ENCODE assay signal across 10 cellular contexts in the genomic region with DNA sequence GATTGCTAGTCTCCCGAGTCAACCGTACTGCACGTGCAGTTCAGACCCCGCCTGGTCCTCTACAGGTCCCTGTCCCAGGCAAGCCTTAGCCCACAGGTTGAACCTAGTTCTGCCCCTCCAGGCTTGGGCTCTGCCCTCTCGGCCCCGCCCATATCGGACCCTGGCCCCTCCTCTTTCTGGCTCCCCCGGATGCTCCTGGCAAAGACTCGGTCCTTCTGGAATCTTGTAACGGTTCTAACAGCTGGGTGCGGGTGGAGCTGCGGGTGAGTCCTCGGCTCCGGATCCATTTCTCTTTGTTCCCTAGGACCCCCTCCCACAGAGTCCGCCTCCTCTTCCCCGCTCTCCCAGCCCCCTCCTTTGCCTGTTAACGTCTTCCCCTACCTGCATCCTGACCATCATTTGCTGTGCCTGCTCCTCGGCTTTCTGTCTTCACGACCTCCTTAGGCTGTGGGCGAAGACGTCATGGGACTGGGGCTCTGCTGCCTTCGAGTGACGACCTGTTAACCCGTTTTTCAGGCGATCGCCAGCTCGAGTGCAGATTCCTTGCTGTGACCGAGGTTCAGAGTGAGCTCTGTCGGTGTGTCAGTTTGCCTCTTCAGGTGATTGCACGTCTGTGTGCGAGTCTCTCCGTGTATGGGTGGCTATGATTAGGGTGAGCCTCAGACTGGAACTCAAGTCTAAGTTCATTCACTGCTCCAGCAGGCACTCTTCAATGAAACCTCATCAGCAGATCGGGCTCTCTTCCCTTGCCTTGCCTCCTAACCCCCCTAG. TPM values are rescaled to one million over a fixed set of nuclear protein-coding genes. Genes with fewer than 3 reads are reported as not detected.
A peak's percentile ranks its signal among the peaks of the same experiment; 100 is the strongest.
DNase-seq lines count a peak whose midpoint lies in the region; TF ChIP-seq lines count a peak whose summit lies in the region.
"Had no signal": no experiment of that assay in that cellular context is flagged by ENCODE, and none has a peak within 500 bp of the region (broad histone marks: within the 10 kb centered on the region; RNA-seq: fewer than 3 reads in every experiment).

TSS of gene DNHD1 (plus strand) at position 212 of the 771 bp plus-strand sequence. CDS start 936 bp downstream, outside the sequence.

- TF ChIP-seq POLR2A in stomach (IDR thresholded peaks at IDR 0.05) = no peak

- 57 to 68% (median 64%) methylated on average over 33 of the region's 33 CpGs for WGBS in adipose tissue, 3 donors
- 51 to 66% (median 63%) methylated on average over 32 to 33 of the region's 33 CpGs for whole genome bisulfite sequencing in stomach, 5 donors

- no peak for TF ChIP-seq EP300 in stomach (IDR thresholded peaks at IDR 0.05)

- intact Hi-C loops in stomach (cut with DNase I; ENCODE audit: low total_unique reads) = no loop called here

- no peaks in the 10 kb centered on the region for H3K27me3 ChIP-seq in HUES6 (ENCODE audit: control insufficient read depth, insufficient read depth, low read length)
- H3K27me3 ChIP-seq in stomach = no peaks in the 10 kb centered on the region
- H3K27me3 ChIP-seq: MG63 had no signal

- H3K4me3 ChIP-seq in HUES6 (ENCODE audit: low read depth, low read length) (peak within 1 kb of the TSS; percentile 27; the same call in 1 of the 2 replicates), stomach (peak within 1 kb of the TSS in 2 of 4 donors; percentile 26 to 30)
- H3K4me3 ChIP-seq: MG63, smooth muscle cell had no signal

- H3K27ac ChIP-seq in HUES6 (ENCODE audit: low read depth, low read length) = no peak within 1 kb of the TSS
- H3K27ac ChIP-seq in adipose tissue (ENCODE audit: low read depth, low read length) = no peak within 1 kb of the TSS
- peak within 1 kb of the TSS in 3 of 5 donors; percentile 2 to 67 (median 15) for H3K27ac ChIP-seq in stomach

- H3K4me1 ChIP-seq in HUES6 (ENCODE audit: control insufficient read depth, insufficient read depth, low read length) = peaks cover 10% of the 10 kb centered on the region
- peaks cover 0 to 24% (median 13%) of the 10 kb centered on the region in 4 donors for H3K4me1 ChIP-seq in stomach

- H3K36me3 ChIP-seq in HUES6 (ENCODE audit: control insufficient read depth, insufficient read depth, low read length) (peaks cover 42% of the 10 kb centered on the region), stomach (peaks cover 4 to 40% (median 38%) of the 10 kb centered on the region in 4 donors)

- TF ChIP-seq CTCF in stomach (IDR thresholded peaks at IDR 0.05) = no peak

- peak within 1 kb of the TSS; percentile 3 for H3K9ac ChIP-seq in HUES6 (ENCODE audit: low read length)

- no peaks in the 10 kb centered on the region for H3K9me3 ChIP-seq in HUES6 (ENCODE audit: control insufficient read depth, insufficient read depth, low read depth, low read length)
- no peaks in the 10 kb centered on the region for H3K9me3 ChIP-seq in stomach
- H3K9me3 ChIP-seq: MG63 had no signal

- DNase-seq in iPS-NIHi11 (ENCODE audit: low spot score) (peak; percentile 79), stomach (no peak), COLO829 (ENCODE audit: low spot score) (no peak), superior temporal gyrus (ENCODE audit: extremely low spot score) (no peak), GM03348 (ENCODE audit: low spot score) (no peak)
- DNase-seq: activated gamma-delta T cell treated with Interleukin-2 at 50 U/mL for 16 hours had no signal

RNA-seq across cellular contexts. Expression of gene DNHD1, which starts in this region (rescaled TPM):
- polyA plus RNA-seq in adipose tissue (10 to 100 TPM in 2 of 3 donors, 1 to 10 TPM in 1; 2.7 to 13.7 (median 10.6) TPM), stomach (1 to 10 TPM; 1.8 to 4.8 (median 2.6) TPM)
- total RNA-seq in stomach = 10 to 100 TPM; 10.6 to 45.1 (median 24.0) TPM

Comparison
In these comparisons a context has a peak if more than half of its experiments do, and no peak if none do; other contexts are left out.
1. H3K27ac ChIP-seq: peak in stomach (3 of 5); none in HUES6 (single experiment) and adipose tissue (single experiment).